18 cellular contexts compared by ENCODE assay signal in genomic region chr11:2581931-2582435, GRCh38.
A peak's percentile ranks its signal among the peaks of the same experiment; 100 is the strongest.
DNase-seq lines count a peak whose midpoint lies in the region; ATAC-seq, FAIRE-seq and TF ChIP-seq lines count a peak whose summit lies in the region.
"Had no signal": no experiment of that assay in that cellular context is flagged by ENCODE, and none has a peak within 500 bp of the region (broad histone marks: within the 10 kb centered on the region; RNA-seq: fewer than 3 reads in every experiment).

No MANE protein-coding gene starts in this region.

- no peaks in the 10 kb centered on the region for H3K36me3 Mint-ChIP-seq in activated naive CD8-positive, alpha-beta T cell treated with anti-CD3 and anti-CD28 coated beads, Interleukin-2, amount 10 ng/mL, durations not matched to agents 7 days and 5 days
- no peaks in the 10 kb centered on the region for H3K36me3 Mint-ChIP-seq in activated naive CD8-positive, alpha-beta T cell treated with anti-CD3 and anti-CD28 coated beads for 36 hours
- H3K36me3 Mint-ChIP-seq in mesothelial cell of epicardium: no peaks in the 10 kb centered on the region

- peak; percentile 19 for DNase-seq in activated naive CD8-positive, alpha-beta T cell treated with anti-CD3 and anti-CD28 coated beads, Interleukin-2, amount 10 ng/mL, durations not matched to agents 7 days and 5 days
- no peak for DNase-seq in activated naive CD8-positive, alpha-beta T cell treated with anti-CD3 and anti-CD28 coated beads for 36 hours
- peak; percentile 36 for DNase-seq in ecto neural progenitor cell (ENCODE audit: low spot score)
- peak in 1 of 2 experiments; percentile 28 for DNase-seq in mesothelial cell of epicardium (ENCODE audit: low spot score in 2 of 2, unreplicated experiment in 2 of 2)
- DNase-seq in upper lobe of left lung: peak; percentile 17 to 79
- DNase-seq in RCC 7860 (ENCODE audit: low spot score): no peak
- no peak for DNase-seq in DMS153 (lab: John Stamatoyannopoulos, UW)
- DNase-seq: activated CD8-positive, alpha-beta T cell treated with anti-CD3 and anti-CD28 coated beads, Interleukin-2, amount 10 ng/mL, durations not matched to agents 7 days and 5 days; erythroblast; MG63; NK-92 treated with Interleukin-12 subunit alpha and Interleukin-12 subunit beta, amount 100 ng/mL, for 24 hours; SHP77 treated with DMSO at 0.1 percent for 48 hours; stimulated activated naive CD4-positive, alpha-beta T cell treated with Interleukin-2 at 50 U/mL for 16 hours had no signal

- no peak for TF ChIP-seq EP300 in upper lobe of left lung (IDR thresholded peaks at IDR 0.05)

- no peaks in the 10 kb centered on the region for H3K4me1 Mint-ChIP-seq in activated naive CD8-positive, alpha-beta T cell treated with anti-CD3 and anti-CD28 coated beads, Interleukin-2, amount 10 ng/mL, durations not matched to agents 7 days and 5 days
- H3K4me1 Mint-ChIP-seq in activated naive CD8-positive, alpha-beta T cell treated with anti-CD3 and anti-CD28 coated beads for 36 hours: no peaks in the 10 kb centered on the region
- peaks cover 28% of the 10 kb centered on the region for H3K4me1 Mint-ChIP-seq in mesothelial cell of epicardium

- 98 to 100% methylated on average over 5 to 24 of the region's 24 CpGs for WGBS in upper lobe of left lung, 2 donors

- H3K4me1 ChIP-seq in upper lobe of left lung: peaks cover 0 to 12% (median 3%) of the 10 kb centered on the region in 4 donors
- H3K4me1 ChIP-seq: left lung, right lobe of liver had no signal

- no peaks in the 10 kb centered on the region for H3K27me3 Mint-ChIP-seq in activated naive CD8-positive, alpha-beta T cell treated with anti-CD3 and anti-CD28 coated beads, Interleukin-2, amount 10 ng/mL, durations not matched to agents 7 days and 5 days
- H3K27me3 Mint-ChIP-seq in activated naive CD8-positive, alpha-beta T cell treated with anti-CD3 and anti-CD28 coated beads for 36 hours: no peaks in the 10 kb centered on the region
- peaks cover 2% of the 10 kb centered on the region for H3K27me3 Mint-ChIP-seq in mesothelial cell of epicardium (ENCODE audit: low read depth)
- H3K27me3 Mint-ChIP-seq: naive thymus-derived CD8-positive, alpha-beta T cell had no signal

- no peak overlapping the region for H3K4me3 Mint-ChIP-seq in activated naive CD8-positive, alpha-beta T cell treated with anti-CD3 and anti-CD28 coated beads, Interleukin-2, amount 10 ng/mL, durations not matched to agents 7 days and 5 days
- H3K4me3 Mint-ChIP-seq in activated naive CD8-positive, alpha-beta T cell treated with anti-CD3 and anti-CD28 coated beads for 36 hours: no peak overlapping the region
- H3K4me3 Mint-ChIP-seq in mesothelial cell of epicardium: no peak overlapping the region
- H3K4me3 Mint-ChIP-seq: activated CD8-positive, alpha-beta T cell treated with anti-CD3 and anti-CD28 coated beads, Interleukin-2, amount 10 ng/mL, durations not matched to agents 7 days and 5 days; naive thymus-derived CD8-positive, alpha-beta T cell had no signal

- POLR2A ChIA-PET in activated naive CD8-positive, alpha-beta T cell treated with anti-CD3 and anti-CD28 coated beads, Interleukin-2, amount 10 ng/mL, durations not matched to agents 7 days and 5 days (lab: Charles Lee): no interaction called here

- H3K27me3 ChIP-seq in upper lobe of left lung: no peaks in the 10 kb centered on the region
- H3K27me3 ChIP-seq: left lung, MG63, right lobe of liver had no signal

- peaks cover 0 to 2% (median 0%) of the 10 kb centered on the region in 4 donors for H3K36me3 ChIP-seq in upper lobe of left lung
- H3K36me3 ChIP-seq: MG63, right lobe of liver had no signal

- TF ChIP-seq POLR2A in upper lobe of left lung (IDR thresholded peaks at IDR 0.05): no peak

- no peak for FAIRE-seq in RCC 7860 (lab: Jason Lieb, UNC)
- FAIRE-seq: D721Med had no signal

- H3K27ac Mint-ChIP-seq in activated naive CD8-positive, alpha-beta T cell treated with anti-CD3 and anti-CD28 coated beads, Interleukin-2, amount 10 ng/mL, durations not matched to agents 7 days and 5 days: no peak overlapping the region
- H3K27ac Mint-ChIP-seq in activated naive CD8-positive, alpha-beta T cell treated with anti-CD3 and anti-CD28 coated beads for 36 hours: no peak overlapping the region
- H3K27ac Mint-ChIP-seq in mesothelial cell of epicardium: peak overlapping the region; percentile 39
- H3K27ac Mint-ChIP-seq: activated CD8-positive, alpha-beta T cell treated with anti-CD3 and anti-CD28 coated beads, Interleukin-2, amount 10 ng/mL, durations not matched to agents 7 days and 5 days; naive thymus-derived CD8-positive, alpha-beta T cell had no signal

- no peaks in the 10 kb centered on the region for H3K9me3 Mint-ChIP-seq in activated naive CD8-positive, alpha-beta T cell treated with anti-CD3 and anti-CD28 coated beads, Interleukin-2, amount 10 ng/mL, durations not matched to agents 7 days and 5 days
- no peaks in the 10 kb centered on the region for H3K9me3 Mint-ChIP-seq in activated naive CD8-positive, alpha-beta T cell treated with anti-CD3 and anti-CD28 coated beads for 36 hours
- no peaks in the 10 kb centered on the region for H3K9me3 Mint-ChIP-seq in mesothelial cell of epicardium
- H3K9me3 Mint-ChIP-seq: naive thymus-derived CD8-positive, alpha-beta T cell had no signal

- no peak overlapping the region for H3K27ac ChIP-seq in upper lobe of left lung
- H3K27ac ChIP-seq: left lung, right lobe of liver had no signal

- peak; percentile 10 for ATAC-seq in activated naive CD8-positive, alpha-beta T cell treated with anti-CD3 and anti-CD28 coated beads, Interleukin-2, amount 10 ng/mL, durations not matched to agents 7 days and 5 days (ENCODE audit: low read depth)
- ATAC-seq in upper lobe of left lung (ENCODE audit: low FRiP score in 2 of 2): no peak
- ATAC-seq in GM18520 (IDR thresholded peaks at IDR 0.05; ENCODE audit: unreplicated experiment): no peak
- ATAC-seq: activated CD8-positive, alpha-beta T cell treated with anti-CD3 and anti-CD28 coated beads, Interleukin-2, amount 10 ng/mL, durations not matched to agents 7 days and 5 days; left lung; naive thymus-derived CD8-positive, alpha-beta T cell; right lobe of liver had no signal

- no peak for TF ChIP-seq CTCF in mesothelial cell of epicardium (IDR thresholded peaks at IDR 0.05; ENCODE audit: unreplicated experiment)
- no peak for TF ChIP-seq CTCF in upper lobe of left lung (IDR thresholded peaks at IDR 0.05)

- no peak overlapping the region for H3K4me3 ChIP-seq in upper lobe of left lung
- H3K4me3 ChIP-seq: left lung, MG63, right lobe of liver had no signal

- H3K9me3 ChIP-seq in upper lobe of left lung: no peaks in the 10 kb centered on the region
- H3K9me3 ChIP-seq: left lung, MG63, right lobe of liver had no signal

Comparison
In these comparisons a context has a peak if more than half of its experiments do, and no peak if none do; other contexts are left out.
1. DNase-seq: peak in activated naive CD8-positive, alpha-beta T cell treated with anti-CD3 and anti-CD28 coated beads, Interleukin-2, amount 10 ng/mL, durations not matched to agents 7 days and 5 days (single experiment), ecto neural progenitor cell (single experiment) and upper lobe of left lung (2 of 2); none in activated naive CD8-positive, alpha-beta T cell treated with anti-CD3 and anti-CD28 coated beads for 36 hours (single experiment), RCC 7860 (single experiment) and DMS153 (single experiment).